In the genomic region with DNA sequence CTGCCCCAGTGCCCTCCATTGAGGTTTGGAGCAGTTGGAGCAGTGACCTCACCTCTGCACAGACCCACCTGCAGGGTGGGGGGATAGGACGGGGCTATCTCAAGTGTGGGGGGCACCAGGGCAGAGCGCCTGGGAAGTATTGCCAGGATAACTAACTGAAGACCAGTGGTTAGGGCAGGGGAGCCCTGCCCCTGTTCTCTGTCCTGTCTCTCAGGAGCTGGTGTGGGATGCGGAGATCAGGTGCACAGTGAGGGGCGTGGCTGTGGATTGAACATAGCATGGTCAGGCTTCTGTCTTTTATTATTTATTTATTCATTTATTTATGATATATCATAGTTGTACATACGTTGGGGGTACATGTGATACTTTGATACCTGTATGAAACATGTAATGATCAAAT, we compare ENCODE assay signal across 6 cellular contexts.
A peak's percentile ranks its signal among the peaks of the same experiment; 100 is the strongest.
DNase-seq lines count a peak whose midpoint lies in the region; ATAC-seq, FAIRE-seq and TF ChIP-seq lines count a peak whose summit lies in the region.
"Not testable (repeated sequence)": the region's sequence is repeated elsewhere in the genome, so short reads cannot be mapped to it uniquely, and the experiment has no call there.

No MANE protein-coding gene starts in this region.

- 0 out of 2 replicates have a peak overlapping the region, but pooled peaks have one; percentile 47 for H3K27ac ChIP-seq in VCaP
- H3K27ac ChIP-seq in kidney (ENCODE audit: low read depth in 2 of 2, low read length in 2 of 2): not testable (repeated sequence)

- H3K36me3 Mint-ChIP-seq in chondrocyte (ENCODE audit: low read depth); stimulated activated effector memory CD8-positive, alpha-beta T cell treated with anti-CD3 and anti-CD28 coated beads, Interleukin-12 subunit alpha, Interleukin-12 subunit beta, amount 100 ng/mL, for 72 hours: not testable (repeated sequence)

- FAIRE-seq in kidney (lab: Jason Lieb, UNC): not testable (repeated sequence)

- not testable (repeated sequence) for H3K27me3 Mint-ChIP-seq in chondrocyte (ENCODE audit: low read depth)

- not testable (repeated sequence) for H3K27ac Mint-ChIP-seq in chondrocyte (ENCODE audit: unreplicated experiment); stimulated activated effector memory CD8-positive, alpha-beta T cell treated with anti-CD3 and anti-CD28 coated beads, Interleukin-12 subunit alpha, Interleukin-12 subunit beta, amount 100 ng/mL, for 72 hours

- not testable (repeated sequence) for H3K9ac ChIP-seq in kidney (ENCODE audit: low read length in 2 of 2)

- H3K9me3 ChIP-seq in kidney (ENCODE audit: control insufficient read depth in 1 of 2, low read length in 2 of 2): not testable (repeated sequence)

- ATAC-seq in sciatic nerve: not testable (repeated sequence)
- ATAC-seq in stimulated activated effector memory CD8-positive, alpha-beta T cell treated with anti-CD3 and anti-CD28 coated beads, Interleukin-12 subunit alpha, Interleukin-12 subunit beta, amount 100 ng/mL, for 72 hours: peak; percentile 4

- not testable (repeated sequence) for H3K4me1 Mint-ChIP-seq in chondrocyte (ENCODE audit: low read depth)
- peaks cover 10% of the 10 kb centered on the region for H3K4me1 Mint-ChIP-seq in stimulated activated effector memory CD8-positive, alpha-beta T cell treated with anti-CD3 and anti-CD28 coated beads, Interleukin-12 subunit alpha, Interleukin-12 subunit beta, amount 100 ng/mL, for 72 hours

- not testable (repeated sequence) for TF ChIP-seq CTCF in VCaP (conservative IDR thresholded peaks at IDR 0.05); chondrocyte (IDR thresholded peaks at IDR 0.05); kidney (IDR thresholded peaks at IDR 0.05; ENCODE audit: borderline replicate concordance, extremely low read depth, insufficient read depth)

- DNase-seq in chondrocyte (ENCODE audit: low spot score): peak; percentile 52
- DNase-seq in kidney: peak; percentile 39
- peak; percentile 82 for DNase-seq in mesenteric fat pad (ENCODE audit: low spot score)
- DNase-seq in sciatic nerve (ENCODE audit: low spot score): peak; percentile 18
- DNase-seq in stimulated activated effector memory CD8-positive, alpha-beta T cell treated with anti-CD3 and anti-CD28 coated beads, Interleukin-12 subunit alpha, Interleukin-12 subunit beta, amount 100 ng/mL, for 72 hours (ENCODE audit: low spot score in 2 of 2): not testable (repeated sequence)

- peaks cover 11% of the 10 kb centered on the region for H3K9me3 Mint-ChIP-seq in chondrocyte (ENCODE audit: low read depth)
- not testable (repeated sequence) for H3K9me3 Mint-ChIP-seq in stimulated activated effector memory CD8-positive, alpha-beta T cell treated with anti-CD3 and anti-CD28 coated beads, Interleukin-12 subunit alpha, Interleukin-12 subunit beta, amount 100 ng/mL, for 72 hours

- H3K4me1 ChIP-seq in kidney (ENCODE audit: control insufficient read depth in 1 of 2, insufficient read depth in 1 of 2, low read depth in 1 of 2, low read length in 2 of 2): not testable (repeated sequence)

- intact Hi-C loops in kidney (cut with DNase I); sciatic nerve (cut with DNase I): not testable (repeated sequence)

- H3K36me3 ChIP-seq in kidney (ENCODE audit: control insufficient read depth in 1 of 2, insufficient read depth in 2 of 2, low read length in 2 of 2): not testable (repeated sequence)

- H3K4me3 ChIP-seq in kidney (ENCODE audit: low read length in 2 of 2): not testable (repeated sequence)

- not testable (repeated sequence) for H3K4me3 Mint-ChIP-seq in chondrocyte (ENCODE audit: unreplicated experiment); stimulated activated effector memory CD8-positive, alpha-beta T cell treated with anti-CD3 and anti-CD28 coated beads, Interleukin-12 subunit alpha, Interleukin-12 subunit beta, amount 100 ng/mL, for 72 hours
